Comparison of ENCODE assay signal across 11 cellular contexts in genomic region chr17:66493283-66494019, GRCh38.
A peak's percentile ranks its signal among the peaks of the same experiment; 100 is the strongest.
DNase-seq lines count a peak whose midpoint lies in the region; ATAC-seq, FAIRE-seq and TF ChIP-seq lines count a peak whose summit lies in the region.
"Had no signal": no experiment of that assay in that cellular context is flagged by ENCODE, and none has a peak within 500 bp of the region (broad histone marks: within the 10 kb centered on the region; RNA-seq: fewer than 3 reads in every experiment).

No MANE protein-coding gene starts in this region.

- no peaks in the 10 kb centered on the region for H3K9me3 Mint-ChIP-seq in activated T-cell treated with anti-CD3 and anti-CD28 coated beads, Interleukin-2, amount 50 U/mL, for 72 hours
- no peaks in the 10 kb centered on the region for H3K9me3 Mint-ChIP-seq in stimulated activated naive CD8-positive, alpha-beta T cell treated with anti-CD3 and anti-CD28 coated beads, Interleukin-15, amount 100 ng/mL, for 72 hours

- no peaks in the 10 kb centered on the region for H3K27me3 ChIP-seq in SJSA1 (replicated peaks)
- H3K27me3 ChIP-seq: heart left ventricle, neutrophil had no signal

- H3K4me1 Mint-ChIP-seq in activated T-cell treated with anti-CD3 and anti-CD28 coated beads, Interleukin-2, amount 50 U/mL, for 72 hours (ENCODE audit: low read depth) = peaks cover 67% of the 10 kb centered on the region
- peaks cover 63% of the 10 kb centered on the region for H3K4me1 Mint-ChIP-seq in stimulated activated naive CD8-positive, alpha-beta T cell treated with anti-CD3 and anti-CD28 coated beads, Interleukin-15, amount 100 ng/mL, for 72 hours

- peaks cover 3 to 7% of the 10 kb centered on the region in 2 donors for H3K36me3 Mint-ChIP-seq in activated T-cell treated with anti-CD3 and anti-CD28 coated beads, Interleukin-2, amount 50 U/mL, for 72 hours (ENCODE audit: insufficient read depth in 2 of 2)

- H3K27ac Mint-ChIP-seq in activated T-cell treated with anti-CD3 and anti-CD28 coated beads, Interleukin-2, amount 50 U/mL, for 72 hours = no peak overlapping the region
- peak overlapping the region in 1 of 2 donors; percentile 12 for H3K27ac Mint-ChIP-seq in stimulated activated naive CD8-positive, alpha-beta T cell treated with anti-CD3 and anti-CD28 coated beads, Interleukin-15, amount 100 ng/mL, for 72 hours

- H3K9me3 ChIP-seq in SJSA1 (replicated peaks) = no peaks in the 10 kb centered on the region
- H3K9me3 ChIP-seq: heart left ventricle, neutrophil had no signal

- H3K27ac ChIP-seq in SJSA1 = peak overlapping the region; percentile 63
- H3K27ac ChIP-seq: C4-2B, heart left ventricle, neutrophil had no signal

- no peak for TF ChIP-seq CTCF in epithelial cell of esophagus (IDR thresholded peaks at IDR 0.05; ENCODE audit: insufficient read depth, low read depth, low read length, missing control alignments)

- FAIRE-seq in GM12892 (lab: Jason Lieb, UNC) = no peak

- ATAC-seq in activated T-cell treated with anti-CD3 and anti-CD28 coated beads, Interleukin-2, amount 50 U/mL, for 72 hours (replicated peaks in 1 of 2) = peak; percentile 6 to 14
- peak; percentile 26 for ATAC-seq in stimulated activated naive CD8-positive, alpha-beta T cell treated with anti-CD3 and anti-CD28 coated beads, Interleukin-15, amount 100 ng/mL, for 72 hours
- ATAC-seq in GM18858 (IDR thresholded peaks at IDR 0.05; ENCODE audit: unreplicated experiment) = no peak

- H3K36me3 ChIP-seq in SJSA1 = no peaks in the 10 kb centered on the region
- H3K36me3 ChIP-seq: heart left ventricle, neutrophil had no signal

- H3K4me1 ChIP-seq in SJSA1 (replicated peaks) = peaks cover 31% of the 10 kb centered on the region

- DNase-seq in activated T-cell treated with anti-CD3 and anti-CD28 coated beads, Interleukin-2, amount 50 U/mL, for 72 hours = no peak
- no peak for DNase-seq in activated T-cell treated with anti-CD3 and anti-CD28 coated beads, Interleukin-2, amount 50 U/mL, for 1 hour
- DNase-seq in SJSA1 (ENCODE audit: low read depth in 1 of 2, low spot score in 2 of 2) = peak; percentile 78 to 80
- peak; percentile 54 for DNase-seq in epithelial cell of esophagus (ENCODE audit: low read depth)
- no peak for DNase-seq in stimulated activated naive CD8-positive, alpha-beta T cell treated with anti-CD3 and anti-CD28 coated beads, Interleukin-15, amount 100 ng/mL, for 72 hours
- no peak for DNase-seq in GM12892 (ENCODE audit: insufficient read length)
- DNase-seq in cerebellar cortex (ENCODE audit: low spot score) = no peak
- DNase-seq: heart left ventricle had no signal

- no peaks in the 10 kb centered on the region for H3K27me3 Mint-ChIP-seq in activated T-cell treated with anti-CD3 and anti-CD28 coated beads, Interleukin-2, amount 50 U/mL, for 72 hours (ENCODE audit: low read depth)
- no peaks in the 10 kb centered on the region for H3K27me3 Mint-ChIP-seq in stimulated activated naive CD8-positive, alpha-beta T cell treated with anti-CD3 and anti-CD28 coated beads, Interleukin-15, amount 100 ng/mL, for 72 hours

- H3K4me3 ChIP-seq in SJSA1 (no peak overlapping the region), epithelial cell of esophagus (ENCODE audit: low read length) (no peak overlapping the region)
- H3K4me3 ChIP-seq: heart left ventricle had no signal

- no peak for TF ChIP-seq POLR2A in GM12892 (IDR thresholded peaks at IDR 0.05; ENCODE audit: low read depth, low read length)

- H3K4me3 Mint-ChIP-seq in activated T-cell treated with anti-CD3 and anti-CD28 coated beads, Interleukin-2, amount 50 U/mL, for 72 hours = peak overlapping the region; percentile 3 to 4
- peak overlapping the region in 1 of 2 donors; percentile 6 for H3K4me3 Mint-ChIP-seq in stimulated activated naive CD8-positive, alpha-beta T cell treated with anti-CD3 and anti-CD28 coated beads, Interleukin-15, amount 100 ng/mL, for 72 hours

Comparison
In these comparisons a context has a peak if more than half of its experiments do, and no peak if none do; other contexts are left out.
1. DNase-seq: peak in SJSA1 (2 of 2) and epithelial cell of esophagus (single experiment); none in activated T-cell treated with anti-CD3 and anti-CD28 coated beads, Interleukin-2, amount 50 U/mL, for 72 hours (0 of 2), activated T-cell treated with anti-CD3 and anti-CD28 coated beads, Interleukin-2, amount 50 U/mL, for 1 hour (single experiment), stimulated activated naive CD8-positive, alpha-beta T cell treated with anti-CD3 and anti-CD28 coated beads, Interleukin-15, amount 100 ng/mL, for 72 hours (0 of 2), GM12892 (single experiment) and cerebellar cortex (single experiment).